In the genomic region with DNA sequence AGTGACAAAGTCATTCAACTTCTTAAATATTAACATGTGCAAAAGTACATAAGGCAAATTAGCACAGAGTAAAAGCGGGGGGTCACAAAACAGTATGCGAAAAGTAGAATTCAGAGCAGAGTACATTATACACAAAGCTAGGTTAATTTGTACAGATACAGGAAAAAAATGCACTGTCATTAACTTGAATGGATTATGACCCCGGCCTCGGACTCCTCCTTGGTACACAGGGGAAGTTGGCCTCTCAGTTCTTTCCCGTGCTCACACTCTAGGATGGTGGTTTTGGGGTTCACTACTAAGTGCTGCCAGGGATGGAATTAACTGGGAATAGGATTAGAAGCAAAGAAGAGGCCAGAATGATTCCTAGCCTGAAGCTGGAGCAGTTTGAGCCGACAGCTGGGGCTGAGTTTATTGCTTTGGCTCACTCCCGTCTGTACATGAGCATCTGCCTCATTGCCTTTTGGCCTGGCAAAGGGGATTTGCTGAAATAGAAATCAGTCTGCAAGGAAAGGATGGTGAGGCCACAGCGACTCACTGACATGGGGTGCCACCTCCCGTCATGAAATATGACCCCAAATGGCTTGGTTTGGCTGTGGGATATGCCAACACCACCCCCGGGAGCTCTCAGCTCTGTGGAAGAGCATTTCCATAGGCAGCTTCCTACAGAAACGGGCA, we compare ENCODE assay signal across 20 cellular contexts. TPM values are rescaled to one million over a fixed set of nuclear protein-coding genes. Genes with fewer than 3 reads are reported as not detected.
DNase-seq lines count a peak whose midpoint lies in the region; ATAC-seq and TF ChIP-seq lines count a peak whose summit lies in the region.
"Had no signal": no experiment of that assay in that cellular context is flagged by ENCODE, and none has a peak within 500 bp of the region (broad histone marks: within the 10 kb centered on the region; RNA-seq: fewer than 3 reads in every experiment).

No MANE protein-coding gene starts in this region.

- H3K79me2 ChIP-seq in mammary epithelial cell (ENCODE audit: insufficient read depth, low read length), result no peaks in the 10 kb centered on the region

- TF ChIP-seq CTCF in mammary epithelial cell (conservative IDR thresholded peaks at IDR 0.05 in 1 of 2, IDR thresholded peaks at IDR 0.05 in 1 of 2; ENCODE audit: extremely low read depth in 1 of 2, insufficient read depth in 1 of 2, low read depth in 1 of 2, low read length in 2 of 2), result no peak
- no peak for TF ChIP-seq CTCF in MCF 10A (IDR thresholded peaks at IDR 0.05; ENCODE audit: unreplicated experiment)
- TF ChIP-seq CTCF in RWPE2 (IDR thresholded peaks at IDR 0.05; ENCODE audit: poor library complexity, severe bottlenecking), result no peak
- TF ChIP-seq CTCF in glutamatergic neuron (IDR thresholded peaks at IDR 0.05; ENCODE audit: partially characterized antibody, unreplicated experiment), result no peak
- no peak for TF ChIP-seq CTCF in dorsolateral prefrontal cortex (IDR thresholded peaks at IDR 0.05 in 54 of 56, conservative IDR thresholded peaks at IDR 0.05 in 2 of 56; ENCODE audit: low read depth in 1 of 56, partially characterized antibody in 56 of 56)

- intact Hi-C loops in mammary epithelial cell (cut with micrococcal nuclease), result no loop called here
- intact Hi-C loops in MCF 10A (cut with micrococcal nuclease), result no loop called here
- intact Hi-C loops in activated T-helper 2 cell treated with anti-CD3 and anti-CD28 coated beads, Interferon-gamma antibody, Interleukin-2, Interleukin-4, amounts not matched to agents 10 μg/mL and 5 μg/mL and 100 μg/mL, durations not matched to agents 14 hours and 24 hours and 36 hours (cut with micrococcal nuclease), result no loop called here
- intact Hi-C loops in dorsolateral prefrontal cortex (cut with DNase I), result no loop called here

- POLR2A ChIA-PET in MCF 10A (lab: Yijun Ruan, JAX), result no interaction called here

- no peak overlapping the region for H3K9ac ChIP-seq in mammary epithelial cell (ENCODE audit: insufficient read depth, low read length)

- H3K27me3 ChIP-seq in mammary epithelial cell (ENCODE audit: insufficient read depth, low read length) (no peaks in the 10 kb centered on the region), RWPE2 (ENCODE audit: insufficient read depth, poor library complexity, severe bottlenecking) (no peaks in the 10 kb centered on the region), dorsolateral prefrontal cortex (peaks cover 0 to 18% (median 0%) of the 10 kb centered on the region in 45 donors)
- H3K27me3 ChIP-seq: upper lobe of left lung had no signal

- peak overlapping the region; percentile 5 for H2AFZ ChIP-seq in mammary epithelial cell (ENCODE audit: low read depth, low read length)

- dilution Hi-C loops in mammary epithelial cell (cut with HindIII; ENCODE audit: low sequenced_read_pairs), result no loop called here

- CTCF ChIA-PET in mammary epithelial cell (lab: Charles Lee; ENCODE audit: low non-redundant PET) (interaction anchor here (0.6 kb wide), 1 partner anchor 95 kb away, joined by 3 read pairs; no protein-coding TSS in a partner anchor), MCF 10A (lab: Yijun Ruan, JAX) (interaction anchor here (0.6 to 1.3 kb wide), 2 partner anchors 28 to 47 kb away, joined by 3 read pairs; no protein-coding TSS in a partner anchor)

- H3K9me3 ChIP-seq in mammary epithelial cell (replicated peaks; ENCODE audit: insufficient read depth, low read length) (no peaks in the 10 kb centered on the region), RWPE2 (ENCODE audit: severe bottlenecking) (no peaks in the 10 kb centered on the region)

- H3K36me3 Mint-ChIP-seq in MCF 10A (ENCODE audit: insufficient read depth, unreplicated experiment) (no peaks in the 10 kb centered on the region), glutamatergic neuron (ENCODE audit: unreplicated experiment) (peaks cover 29% of the 10 kb centered on the region)
- no peaks in the 10 kb centered on the region for H3K36me3 Mint-ChIP-seq in activated T-helper 2 cell treated with anti-CD3 and anti-CD28 coated beads, Interferon-gamma antibody, Interleukin-2, Interleukin-4, amounts not matched to agents 10 μg/mL and 5 μg/mL and 100 μg/mL, durations not matched to agents 14 hours and 24 hours and 36 hours (ENCODE audit: low read depth)

- in situ Hi-C loops in mammary epithelial cell (cut with MboI; ENCODE audit: low sequenced_read_pairs in 2 of 2), result no loop called here

- H3K4me3 Mint-ChIP-seq in MCF 10A (ENCODE audit: unreplicated experiment), result no peak overlapping the region
- no peak overlapping the region for H3K4me3 Mint-ChIP-seq in glutamatergic neuron (ENCODE audit: unreplicated experiment)
- no peak overlapping the region for H3K4me3 Mint-ChIP-seq in activated T-helper 2 cell treated with anti-CD3 and anti-CD28 coated beads, Interferon-gamma antibody, Interleukin-2, Interleukin-4, amounts not matched to agents 10 μg/mL and 5 μg/mL and 100 μg/mL, durations not matched to agents 14 hours and 24 hours and 36 hours (ENCODE audit: low read depth)
- H3K4me3 Mint-ChIP-seq: activated naive CD8-positive, alpha-beta T cell; activated T-helper 1 cell treated with anti-CD3 and anti-CD28 coated beads, Interleukin-12 subunit alpha, Interleukin-12 subunit beta, Interleukin-2, Interleukin-4 antibody, amounts not matched to agents 30 ng/mL and 10 ng/mL and 1 ng/mL, durations not matched to agents 14 hours and 24 hours and 36 hours had no signal

- WGBS in mammary epithelial cell (ENCODE audit: low coverage, missing lambda C conversion rate), result 80% methylated on average over 11 of the region's 11 CpGs

- H3K4me3 ChIP-seq in mammary epithelial cell (replicated peaks in 1 of 3; ENCODE audit: insufficient read depth in 1 of 3, low read depth in 2 of 3, low read length in 3 of 3), result no peak overlapping the region
- no peak overlapping the region for H3K4me3 ChIP-seq in RWPE2 (ENCODE audit: severe bottlenecking)
- H3K4me3 ChIP-seq in dorsolateral prefrontal cortex, result no peak overlapping the region
- H3K4me3 ChIP-seq: left ventricle myocardium inferior, psoas muscle, upper lobe of left lung had no signal

- H3K27me3 Mint-ChIP-seq in MCF 10A (ENCODE audit: insufficient read depth, unreplicated experiment) (no peaks in the 10 kb centered on the region), glutamatergic neuron (ENCODE audit: unreplicated experiment) (no peaks in the 10 kb centered on the region)
- H3K27me3 Mint-ChIP-seq in activated T-helper 2 cell treated with anti-CD3 and anti-CD28 coated beads, Interferon-gamma antibody, Interleukin-2, Interleukin-4, amounts not matched to agents 10 μg/mL and 5 μg/mL and 100 μg/mL, durations not matched to agents 14 hours and 24 hours and 36 hours (ENCODE audit: low read depth), result peaks cover 17% of the 10 kb centered on the region

- ATAC-seq in RWPE2 (ENCODE audit: low read depth), result peak; percentile 46
- ATAC-seq: psoas muscle had no signal

- H3K4me2 ChIP-seq in mammary epithelial cell (ENCODE audit: insufficient read depth, low read depth, low read length), result no peak overlapping the region

- DNase-seq in mammary epithelial cell (peak; percentile 67), MCF 10A (ENCODE audit: unreplicated experiment) (no peak), RWPE2 (ENCODE audit: low spot score) (no peak), glutamatergic neuron (peak; percentile 28), OCI-M1 (lab: John Stamatoyannopoulos, UW) (no peak), dorsolateral prefrontal cortex (no peak), AML-193 (lab: John Stamatoyannopoulos, UW) (no peak)
- no peak for DNase-seq in activated T-helper 2 cell treated with anti-CD3 and anti-CD28 coated beads, Interferon-gamma antibody, Interleukin-2, Interleukin-4, amounts not matched to agents 10 μg/mL and 5 μg/mL and 100 μg/mL, durations not matched to agents 14 hours and 24 hours and 36 hours (ENCODE audit: low spot score)
- DNase-seq: activated CD4-positive, alpha-beta T cell treated with anti-CD3 and anti-CD28 coated beads for 4 hours; GDM1; KBM-7; left ventricle myocardium inferior; NCI-H2029; NCI-H510A; psoas muscle; SHP77 treated with DMSO at 0.1 percent for 48 hours; upper lobe of left lung had no signal

- BruUV-seq in mammary epithelial cell (replicated peaks; lab: Mats Ljungman, UMichigan) (no TSS peak), MCF 10A (replicated peaks; lab: Mats Ljungman, UMichigan) (no TSS peak)

- no peaks in the 10 kb centered on the region for H4K20me1 ChIP-seq in mammary epithelial cell (ENCODE audit: insufficient read depth, low read length)

- H3K36me3 ChIP-seq in mammary epithelial cell (ENCODE audit: insufficient read depth, low read length) (no peaks in the 10 kb centered on the region), RWPE2 (ENCODE audit: low read depth) (no peaks in the 10 kb centered on the region)
- H3K36me3 ChIP-seq: left ventricle myocardium inferior, upper lobe of left lung had no signal

- H3K27ac Mint-ChIP-seq in MCF 10A (ENCODE audit: low read depth, unreplicated experiment) (no peak overlapping the region), glutamatergic neuron (ENCODE audit: unreplicated experiment) (peak overlapping the region; percentile 82)
- H3K27ac Mint-ChIP-seq in activated T-helper 2 cell treated with anti-CD3 and anti-CD28 coated beads, Interferon-gamma antibody, Interleukin-2, Interleukin-4, amounts not matched to agents 10 μg/mL and 5 μg/mL and 100 μg/mL, durations not matched to agents 14 hours and 24 hours and 36 hours, result no peak overlapping the region
- H3K27ac Mint-ChIP-seq: activated naive CD8-positive, alpha-beta T cell; activated T-helper 1 cell treated with anti-CD3 and anti-CD28 coated beads, Interleukin-12 subunit alpha, Interleukin-12 subunit beta, Interleukin-2, Interleukin-4 antibody, amounts not matched to agents 30 ng/mL and 10 ng/mL and 1 ng/mL, durations not matched to agents 14 hours and 24 hours and 36 hours had no signal

- H3K4me1 Mint-ChIP-seq in MCF 10A (ENCODE audit: insufficient read depth, unreplicated experiment) (no peaks in the 10 kb centered on the region), glutamatergic neuron (ENCODE audit: low read depth, unreplicated experiment) (peaks cover 12% of the 10 kb centered on the region)
- no peaks in the 10 kb centered on the region for H3K4me1 Mint-ChIP-seq in activated T-helper 2 cell treated with anti-CD3 and anti-CD28 coated beads, Interferon-gamma antibody, Interleukin-2, Interleukin-4, amounts not matched to agents 10 μg/mL and 5 μg/mL and 100 μg/mL, durations not matched to agents 14 hours and 24 hours and 36 hours (ENCODE audit: low read depth)

- H3K9me3 Mint-ChIP-seq in MCF 10A (ENCODE audit: unreplicated experiment), result no peaks in the 10 kb centered on the region
- H3K9me3 Mint-ChIP-seq in glutamatergic neuron (ENCODE audit: unreplicated experiment), result peaks cover 6% of the 10 kb centered on the region
- H3K9me3 Mint-ChIP-seq in activated T-helper 2 cell treated with anti-CD3 and anti-CD28 coated beads, Interferon-gamma antibody, Interleukin-2, Interleukin-4, amounts not matched to agents 10 μg/mL and 5 μg/mL and 100 μg/mL, durations not matched to agents 14 hours and 24 hours and 36 hours, result peaks cover 4% of the 10 kb centered on the region
- H3K9me3 Mint-ChIP-seq: activated T-helper 1 cell treated with anti-CD3 and anti-CD28 coated beads, Interleukin-12 subunit alpha, Interleukin-12 subunit beta, Interleukin-2, Interleukin-4 antibody, amounts not matched to agents 30 ng/mL and 10 ng/mL and 1 ng/mL, durations not matched to agents 14 hours and 24 hours and 36 hours had no signal

- H3K4me1 ChIP-seq in mammary epithelial cell (ENCODE audit: insufficient read depth, low read length) (no peaks in the 10 kb centered on the region), RWPE2 (ENCODE audit: insufficient read depth, poor library complexity, severe bottlenecking) (no peaks in the 10 kb centered on the region)
- H3K4me1 ChIP-seq: left ventricle myocardium inferior, psoas muscle, upper lobe of left lung had no signal

- H3K27ac ChIP-seq in mammary epithelial cell (ENCODE audit: insufficient read depth, low read depth, low read length) (no peak overlapping the region), RWPE2 (ENCODE audit: poor library complexity, severe bottlenecking) (no peak overlapping the region), dorsolateral prefrontal cortex (no peak overlapping the region)
- H3K27ac ChIP-seq: C4-2B, left ventricle myocardium inferior, psoas muscle, upper lobe of left lung had no signal

RNA-seq across cellular contexts. Expression of gene NTN1, which starts 23.6 kb away (rescaled TPM):
- total RNA-seq in mammary epithelial cell, result 10 to 100 TPM in 1 of 2 donors, 1 to 10 TPM in 1; 5.2 to 18.6 TPM
- polyA plus RNA-seq in mammary epithelial cell, result 9.3 TPM
- 6.0 TPM for polyA minus RNA-seq in mammary epithelial cell
- total RNA-seq in MCF 10A (2022), result 0.10 and 0.23 TPM in 2 replicates
- total RNA-seq in glutamatergic neuron (ENCODE audit: unreplicated experiment), result 0.76 TPM
- 0.41 and 0.60 TPM in 2 replicates for total RNA-seq in activated T-helper 2 cell treated with anti-CD3 and anti-CD28 coated beads, Interferon-gamma antibody, Interleukin-2, Interleukin-4, amounts not matched to agents 10 μg/mL and 5 μg/mL and 100 μg/mL, durations not matched to agents 14 hours and 24 hours and 36 hours
- total RNA-seq in dorsolateral prefrontal cortex, result 1 to 10 TPM; 2.2 to 9.8 (median 4.0) TPM

Comparison
In these comparisons a context has a peak if more than half of its experiments do, and no peak if none do; other contexts are left out.
1. DNase-seq: peak in mammary epithelial cell (single experiment) and glutamatergic neuron (single experiment); none in MCF 10A (single experiment), RWPE2 (single experiment), activated T-helper 2 cell treated with anti-CD3 and anti-CD28 coated beads, Interferon-gamma antibody, Interleukin-2, Interleukin-4, amounts not matched to agents 10 μg/mL and 5 μg/mL and 100 μg/mL, durations not matched to agents 14 hours and 24 hours and 36 hours (single experiment), OCI-M1 (single experiment), dorsolateral prefrontal cortex (0 of 10) and AML-193 (0 of 2).